11 cellular contexts compared by ENCODE assay signal in the genomic region with DNA sequence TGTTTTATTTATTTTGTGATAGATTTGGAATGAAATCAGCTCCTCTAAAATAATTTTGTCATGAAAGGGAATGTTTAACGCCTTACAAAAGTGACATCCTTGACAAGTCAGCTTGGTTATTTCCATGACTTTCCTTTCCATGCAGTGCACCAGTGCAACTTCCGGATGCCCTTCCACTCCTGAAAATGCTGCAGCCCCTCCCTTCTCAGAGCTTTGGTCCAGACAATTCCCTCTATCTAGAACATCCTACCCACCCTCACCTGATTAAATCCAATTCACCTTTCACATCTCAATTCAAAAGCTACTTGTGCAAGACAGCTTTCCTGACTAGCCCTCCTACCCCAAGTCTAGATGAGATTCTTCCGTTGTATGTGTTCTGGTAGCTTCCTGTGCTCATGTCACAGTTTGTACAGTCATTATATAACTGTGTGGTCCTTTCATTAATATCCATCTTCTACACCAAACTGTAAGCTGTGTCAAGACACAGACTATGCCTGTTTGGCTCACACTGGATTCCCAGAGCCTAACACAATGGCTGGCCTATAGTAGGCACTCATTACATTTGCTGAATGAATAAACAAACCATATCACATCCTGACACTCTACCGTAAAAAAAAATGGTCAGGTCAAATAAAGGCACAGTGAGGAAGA.
A peak's percentile ranks its signal among the peaks of the same experiment; 100 is the strongest.
DNase-seq lines count a peak whose midpoint lies in the region; ATAC-seq, FAIRE-seq and TF ChIP-seq lines count a peak whose summit lies in the region.
"Had no signal": no experiment of that assay in that cellular context is flagged by ENCODE, and none has a peak within 500 bp of the region (broad histone marks: within the 10 kb centered on the region; RNA-seq: fewer than 3 reads in every experiment).

No MANE protein-coding gene starts in this region.

- no peak overlapping the region for H3K27ac ChIP-seq in HepG2 (ENCODE audit: extremely low read length, insufficient read depth, low read length)
- H3K27ac ChIP-seq in SK-N-SH (ENCODE audit: low read depth in 2 of 2, low read length in 1 of 2) = no peak overlapping the region
- H3K27ac ChIP-seq: neural progenitor cell had no signal

- no TSS peak for BruUV-seq in HepG2 (replicated peaks; lab: Mats Ljungman, UMichigan)

- FAIRE-seq in HepG2 (lab: Jason Lieb, UNC) = no peak
- FAIRE-seq: RCC 7860 had no signal

- H3F3A ChIP-seq in SK-N-SH (replicated peaks; ENCODE audit: insufficient read depth) = no peaks in the 10 kb centered on the region

- no peaks in the 10 kb centered on the region for H4K20me1 ChIP-seq in HepG2 (ENCODE audit: insufficient read depth, low read length)
- H4K20me1 ChIP-seq in SK-N-SH (ENCODE audit: insufficient read depth) = no peaks in the 10 kb centered on the region

- POLR2A ChIA-PET in HepG2 (lab: Yijun Ruan, JAX) (no interaction called here), SK-N-SH (lab: Yijun Ruan, JAX) (no interaction called here)

- WGBS in HepG2 (ENCODE audit: low lambda C conversion rate) = 25% methylated on average over 4 of the region's 4 CpGs
- 80% methylated on average over 4 of the region's 4 CpGs for WGBS in SK-N-SH (ENCODE audit: low lambda C conversion rate)

- in situ Hi-C loops in HepG2 (cut with HindIII; ENCODE audit: extremely low pct_ligation_motif_present, low pct_unique_long_range_greater_than_20kb) = no loop called here

- H3K9me2 ChIP-seq in SK-N-SH = no peaks in the 10 kb centered on the region

- H3K4me2 ChIP-seq in HepG2 (ENCODE audit: low read depth, low read length) (no peak overlapping the region), SK-N-SH (no peak overlapping the region)
- H3K4me2 ChIP-seq: neural progenitor cell had no signal

- H3K9me3 ChIP-seq in HepG2 (ENCODE audit: low read length) (no peaks in the 10 kb centered on the region), SK-N-SH (no peaks in the 10 kb centered on the region)

- no peak for TF ChIP-seq CTCF in HepG2 (CRISPR knock-in tag; IDR thresholded peaks at IDR 0.05)
- TF ChIP-seq CTCF in SK-N-SH (IDR thresholded peaks at IDR 0.05) = no peak

- H3K9ac ChIP-seq in HepG2 (ENCODE audit: insufficient read depth, low read depth, low read length) = no peak overlapping the region
- no peak overlapping the region for H3K9ac ChIP-seq in SK-N-SH
- H3K9ac ChIP-seq: neural progenitor cell had no signal

- H3K36me3 ChIP-seq in HepG2 (replicated peaks in 1 of 2; ENCODE audit: control insufficient read depth in 1 of 2, insufficient read depth in 2 of 2, low read length in 2 of 2) (no peaks in the 10 kb centered on the region), SK-N-SH (replicated peaks in 1 of 2; ENCODE audit: control insufficient read depth in 1 of 2, insufficient read depth in 2 of 2, low read length in 1 of 2) (no peaks in the 10 kb centered on the region)
- H3K36me3 ChIP-seq: neural progenitor cell had no signal

- H3K79me2 ChIP-seq in HepG2 (ENCODE audit: insufficient read depth, low read length) (no peaks in the 10 kb centered on the region), SK-N-SH (ENCODE audit: insufficient read depth) (no peaks in the 10 kb centered on the region)

- intact Hi-C loops in HepG2 (cut with micrococcal nuclease; ENCODE audit: unreplicated experiment) = no loop called here

- H3K27me3 ChIP-seq in HepG2 (ENCODE audit: control insufficient read depth in 1 of 2, insufficient read depth in 2 of 2, low read length in 2 of 2) (peaks cover 0 to 9% of the 10 kb centered on the region in 2 experiments; a peak in 3 of 5 replicates), SK-N-SH (ENCODE audit: insufficient read depth) (no peaks in the 10 kb centered on the region)
- H3K27me3 ChIP-seq: neural progenitor cell had no signal

- DNase-seq in medulla oblongata (ENCODE audit: extremely low spot score) = peak; percentile 40
- DNase-seq in stimulated activated CD4-positive, alpha-beta T cell treated with anti-CD3 and anti-CD28 coated beads, Interleukin-12 subunit alpha, Interleukin-12 subunit beta, amount 100 ng/mL, for 4 hours = no peak
- DNase-seq in HepG2 (ENCODE audit: low spot score) = no peak
- DNase-seq in SK-N-SH = no peak
- DNase-seq: DMS79 treated with DMSO at 0.1 percent for 48 hours had no signal

- no peak for TF ChIP-seq POLR2A in HepG2 (IDR thresholded peaks at IDR 0.05; ENCODE audit: insufficient read depth in 1 of 2, low read depth in 2 of 2, low read length in 2 of 2)

- TF ChIP-seq EP300 in HepG2 (IDR thresholded peaks at IDR 0.05; ENCODE audit: low read depth in 2 of 2, low read length in 2 of 2) (no peak), HepG2 (CRISPR knock-in tag; IDR thresholded peaks at IDR 0.05; ENCODE audit: borderline replicate concordance) (no peak), SK-N-SH (IDR thresholded peaks at IDR 0.05; ENCODE audit: borderline replicate concordance in 1 of 2, low read depth in 1 of 2, low read length in 1 of 2) (no peak)

- TF ChIP-seq RAD21 in HepG2 (CRISPR knock-in tag; IDR thresholded peaks at IDR 0.05) (no peak), SK-N-SH (IDR thresholded peaks at IDR 0.05; ENCODE audit: low read length) (no peak)

- H3K4me1 ChIP-seq in HepG2 (ENCODE audit: insufficient read depth, low read length) (no peaks in the 10 kb centered on the region), SK-N-SH (ENCODE audit: control insufficient read depth in 1 of 2, insufficient read depth in 2 of 2, low read depth in 1 of 2, low read length in 1 of 2) (peaks cover 0 to 6% of the 10 kb centered on the region in 2 experiments; a peak in 1 of 4 replicates)

- H2AFZ ChIP-seq in HepG2 (ENCODE audit: low read length) (no peak overlapping the region), SK-N-SH (ENCODE audit: low read depth) (no peak overlapping the region)
- H2AFZ ChIP-seq: neural progenitor cell had no signal

- CTCF ChIA-PET in HepG2 (lab: Yijun Ruan, JAX; ENCODE audit: low intra/inter-chr PET ratio, low total read pairs) = no interaction called here
- CTCF ChIA-PET in SK-N-SH (lab: Yijun Ruan, JAX) = interaction anchor here (0.9 to 1.4 kb wide), 5 partner anchors 10 to 72 kb away, joined by 3 to 6 read pairs (median 4); no protein-coding TSS in a partner anchor

- H3K4me3 ChIP-seq in HepG2 (replicated peaks in 1 of 3; ENCODE audit: insufficient read depth in 1 of 3, low read depth in 2 of 3, low read length in 3 of 3) (no peak overlapping the region), SK-N-SH (ENCODE audit: low read depth in 2 of 2, low read length in 1 of 2) (no peak overlapping the region)
- H3K4me3 ChIP-seq: neural progenitor cell had no signal

- ATAC-seq in GM18502 (IDR thresholded peaks at IDR 0.05; ENCODE audit: poor library complexity, unreplicated experiment) = peak; percentile 59
- ATAC-seq in GM21447 (IDR thresholded peaks at IDR 0.05; ENCODE audit: unreplicated experiment) = peak; percentile 26
- peak; percentile 47 for ATAC-seq in HG03520 (IDR thresholded peaks at IDR 0.05; ENCODE audit: unreplicated experiment)
- no peak for ATAC-seq in HepG2
- ATAC-seq in GM18498 (IDR thresholded peaks at IDR 0.05; ENCODE audit: unreplicated experiment) = no peak

TF ChIP-seq in HepG2, 621 proteins besides CTCF, POLR2A, EP300 and RAD21 (continues in another document):
- TF ChIP-seq, protein P1, sequence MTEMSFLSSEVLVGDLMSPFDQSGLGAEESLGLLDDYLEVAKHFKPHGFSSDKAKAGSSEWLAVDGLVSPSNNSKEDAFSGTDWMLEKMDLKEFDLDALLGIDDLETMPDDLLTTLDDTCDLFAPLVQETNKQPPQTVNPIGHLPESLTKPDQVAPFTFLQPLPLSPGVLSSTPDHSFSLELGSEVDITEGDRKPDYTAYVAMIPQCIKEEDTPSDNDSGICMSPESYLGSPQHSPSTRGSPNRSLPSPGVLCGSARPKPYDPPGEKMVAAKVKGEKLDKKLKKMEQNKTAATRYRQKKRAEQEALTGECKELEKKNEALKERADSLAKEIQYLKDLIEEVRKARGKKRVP (CRISPR knock-in tag; IDR thresholded peaks at IDR 0.05) = no peak
- TF ChIP-seq NFKB2 (CRISPR knock-in tag; IDR thresholded peaks at IDR 0.05; ENCODE audit: borderline replicate concordance) (no peak), HOXA3 (CRISPR knock-in tag; IDR thresholded peaks at IDR 0.05) (no peak), GTF3A (CRISPR knock-in tag; conservative IDR thresholded peaks at IDR 0.05) (no peak), SP4 (CRISPR knock-in tag; IDR thresholded peaks at IDR 0.05) (no peak), ZNF383 (CRISPR knock-in tag; IDR thresholded peaks at IDR 0.05; ENCODE audit: borderline replicate concordance) (no peak)

TF ChIP-seq in SK-N-SH, 30 proteins besides CTCF, POLR2A, EP300 and RAD21:
- TF ChIP-seq SMC3 (IDR thresholded peaks at IDR 0.05; ENCODE audit: low read depth, low read length) (no peak), FOXM1 (IDR thresholded peaks at IDR 0.05; ENCODE audit: low read depth) (no peak), RCOR1 (IDR thresholded peaks at IDR 0.05; ENCODE audit: low read length) (no peak), NFIC (IDR thresholded peaks at IDR 0.05; ENCODE audit: borderline replicate concordance) (no peak), JUND (IDR thresholded peaks at IDR 0.05) (no peak), RFX5 (IDR thresholded peaks at IDR 0.05; ENCODE audit: low read length) (no peak)
- TF ChIP-seq, protein P2, sequence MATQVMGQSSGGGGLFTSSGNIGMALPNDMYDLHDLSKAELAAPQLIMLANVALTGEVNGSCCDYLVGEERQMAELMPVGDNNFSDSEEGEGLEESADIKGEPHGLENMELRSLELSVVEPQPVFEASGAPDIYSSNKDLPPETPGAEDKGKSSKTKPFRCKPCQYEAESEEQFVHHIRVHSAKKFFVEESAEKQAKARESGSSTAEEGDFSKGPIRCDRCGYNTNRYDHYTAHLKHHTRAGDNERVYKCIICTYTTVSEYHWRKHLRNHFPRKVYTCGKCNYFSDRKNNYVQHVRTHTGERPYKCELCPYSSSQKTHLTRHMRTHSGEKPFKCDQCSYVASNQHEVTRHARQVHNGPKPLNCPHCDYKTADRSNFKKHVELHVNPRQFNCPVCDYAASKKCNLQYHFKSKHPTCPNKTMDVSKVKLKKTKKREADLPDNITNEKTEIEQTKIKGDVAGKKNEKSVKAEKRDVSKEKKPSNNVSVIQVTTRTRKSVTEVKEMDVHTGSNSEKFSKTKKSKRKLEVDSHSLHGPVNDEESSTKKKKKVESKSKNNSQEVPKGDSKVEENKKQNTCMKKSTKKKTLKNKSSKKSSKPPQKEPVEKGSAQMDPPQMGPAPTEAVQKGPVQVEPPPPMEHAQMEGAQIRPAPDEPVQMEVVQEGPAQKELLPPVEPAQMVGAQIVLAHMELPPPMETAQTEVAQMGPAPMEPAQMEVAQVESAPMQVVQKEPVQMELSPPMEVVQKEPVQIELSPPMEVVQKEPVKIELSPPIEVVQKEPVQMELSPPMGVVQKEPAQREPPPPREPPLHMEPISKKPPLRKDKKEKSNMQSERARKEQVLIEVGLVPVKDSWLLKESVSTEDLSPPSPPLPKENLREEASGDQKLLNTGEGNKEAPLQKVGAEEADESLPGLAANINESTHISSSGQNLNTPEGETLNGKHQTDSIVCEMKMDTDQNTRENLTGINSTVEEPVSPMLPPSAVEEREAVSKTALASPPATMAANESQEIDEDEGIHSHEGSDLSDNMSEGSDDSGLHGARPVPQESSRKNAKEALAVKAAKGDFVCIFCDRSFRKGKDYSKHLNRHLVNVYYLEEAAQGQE (IDR thresholded peaks at IDR 0.05; ENCODE audit: low read depth, low read length) = no peak
TF ChIP-seq in SK-N-SH: peak in this region for 0.

Comparison
In these comparisons a context has a peak if more than half of its experiments do, and no peak if none do; other contexts are left out.
1. ATAC-seq: peak in GM18502 (single experiment), GM21447 (single experiment) and HG03520 (single experiment); none in HepG2 (single experiment) and GM18498 (single experiment).